In genomic region chr2:10634495-10634894, GRCh38 we compare ENCODE assay signal across 12 cellular contexts.
"Had no signal": no experiment of that assay in that cellular context is flagged by ENCODE, and none has a peak within 500 bp of the region (broad histone marks: within the 10 kb centered on the region; RNA-seq: fewer than 3 reads in every experiment).

No MANE protein-coding gene starts in this region.

- DNase-seq: activated CD4-positive, alpha-beta T cell treated with anti-CD3 and anti-CD28 coated beads, Interleukin-2, amount 50 U/mL, for 4 hours; activated naive CD4-positive, alpha-beta T cell treated with anti-CD3 and anti-CD28 coated beads for 36 hours; effector memory CD8-positive, alpha-beta T cell; immature natural killer cell; retina; SJCRH30; trophoblast cell had no signal

- H3K9me3 ChIP-seq: adrenal gland, SJCRH30 had no signal

- H3K27me3 Mint-ChIP-seq: dendritic cell treated with granulocyte-macrophage colony-stimulating factor and Interleukin-4, amounts not matched to agents 40 ng/mL and 50 ng/mL, for 4 days; effector memory CD8-positive, alpha-beta T cell; memory B cell had no signal

- H3K4me3 Mint-ChIP-seq: activated naive CD4-positive, alpha-beta T cell treated with anti-CD3 and anti-CD28 coated beads for 36 hours; dendritic cell treated with granulocyte-macrophage colony-stimulating factor and Interleukin-4, amounts not matched to agents 40 ng/mL and 50 ng/mL, for 4 days; effector memory CD8-positive, alpha-beta T cell; immature natural killer cell; memory B cell had no signal

- H3K4me2 ChIP-seq: smooth muscle cell had no signal

- H3K4me3 ChIP-seq: adrenal gland, SJCRH30, smooth muscle cell had no signal

- H3K27ac ChIP-seq: SJCRH30 had no signal

- H3K4me1 ChIP-seq: SJCRH30 had no signal

- ATAC-seq: activated CD4-positive, CD25-positive, alpha-beta regulatory T cell treated with anti-CD3 and anti-CD28 coated beads, Interleukin-2, amount 50 U/mL, for 24 hours; effector memory CD8-positive, alpha-beta T cell had no signal

- H3K27me3 ChIP-seq: adrenal gland, SJCRH30 had no signal

- H3K9me3 Mint-ChIP-seq: activated naive CD4-positive, alpha-beta T cell treated with anti-CD3 and anti-CD28 coated beads for 36 hours; dendritic cell treated with granulocyte-macrophage colony-stimulating factor and Interleukin-4, amounts not matched to agents 40 ng/mL and 50 ng/mL, for 4 days; effector memory CD8-positive, alpha-beta T cell; immature natural killer cell; memory B cell had no signal

- H3K4me1 Mint-ChIP-seq: memory B cell had no signal

- H3K27ac Mint-ChIP-seq: activated naive CD4-positive, alpha-beta T cell treated with anti-CD3 and anti-CD28 coated beads for 36 hours; dendritic cell treated with granulocyte-macrophage colony-stimulating factor and Interleukin-4, amounts not matched to agents 40 ng/mL and 50 ng/mL, for 4 days; immature natural killer cell; memory B cell had no signal
